ENCODE assay signal across 18 cellular contexts in the genomic region with DNA sequence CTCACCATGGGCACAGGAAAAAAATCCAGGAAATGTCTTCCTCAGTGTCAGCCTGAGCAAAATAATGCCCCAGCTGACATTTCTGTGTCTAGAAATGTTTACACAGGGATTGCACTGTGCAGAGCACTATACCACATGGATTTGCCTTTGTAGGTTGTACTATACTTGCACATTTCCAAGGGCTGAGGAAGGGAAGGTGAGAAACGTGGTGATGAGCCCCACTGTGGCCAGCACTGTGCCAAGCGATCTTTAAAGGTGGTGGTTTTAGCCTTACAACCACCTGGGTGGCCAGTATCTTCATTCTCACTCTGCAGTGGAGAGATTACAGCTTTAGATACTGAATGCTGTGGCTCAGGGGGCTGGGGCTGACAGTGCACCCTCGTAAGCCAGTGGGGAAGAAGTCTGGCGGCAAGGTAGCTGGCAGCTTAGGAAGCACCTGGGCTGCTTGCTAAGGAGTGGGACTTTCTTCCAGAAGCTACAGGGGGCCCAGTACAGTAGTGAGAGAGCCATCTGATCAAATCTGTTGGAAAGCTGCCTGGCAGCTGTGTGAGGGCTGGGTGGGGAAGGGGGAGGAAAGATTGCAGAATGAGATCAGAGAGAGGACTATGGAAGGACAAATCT. TPM values are rescaled to one million over a fixed set of nuclear protein-coding genes. Genes with fewer than 3 reads are reported as not detected.
A peak's percentile ranks its signal among the peaks of the same experiment; 100 is the strongest.
DNase-seq lines count a peak whose midpoint lies in the region; ATAC-seq, FAIRE-seq and TF ChIP-seq lines count a peak whose summit lies in the region.
"Had no signal": no experiment of that assay in that cellular context is flagged by ENCODE, and none has a peak within 500 bp of the region (broad histone marks: within the 10 kb centered on the region; RNA-seq: fewer than 3 reads in every experiment).

No MANE protein-coding gene starts in this region.

- H4K20me1 ChIP-seq in endothelial cell of umbilical vein (replicated peaks; ENCODE audit: control insufficient read depth, extremely low read depth, insufficient read depth, low read length), result no peaks in the 10 kb centered on the region

- DNase-seq in DMS53 (lab: John Stamatoyannopoulos, UW) (peak; percentile 30), DMS53 treated with DMSO at 0.1 percent for 48 hours (lab: John Stamatoyannopoulos, UW; ENCODE audit: unreplicated experiment) (no peak), NCI-H82 treated with DMSO at 0.1 percent for 48 hours (lab: John Stamatoyannopoulos, UW; ENCODE audit: unreplicated experiment) (peak; percentile 23), endothelial cell of umbilical vein (ENCODE audit: low read depth, low spot score) (no peak), sciatic nerve (ENCODE audit: low spot score) (no peak), T-helper 9 cell (no peak)
- DNase-seq in activated CD4-positive, alpha-beta T cell treated with anti-CD3 and anti-CD28 coated beads for 1 hour, result no peak
- DNase-seq: activated CD8-positive, alpha-beta memory T cell treated with anti-CD3 and anti-CD28 coated beads, Interleukin-2, amount 50 U/mL, for 48 hours; activated naive CD8-positive, alpha-beta T cell treated with anti-CD3 and anti-CD28 coated beads for 36 hours; Calu3; left cardiac atrium; NCI-H446; upper lobe of left lung had no signal

- no peaks in the 10 kb centered on the region for H3K27me3 ChIP-seq in endothelial cell of umbilical vein (ENCODE audit: control insufficient read depth in 2 of 2, insufficient read depth in 2 of 2, low read length in 2 of 2)
- H3K27me3 ChIP-seq: upper lobe of left lung had no signal

- TF ChIP-seq CTCF in endothelial cell of umbilical vein (IDR thresholded peaks at IDR 0.05; ENCODE audit: extremely low read depth in 1 of 2, insufficient read depth in 1 of 2, low read depth in 1 of 2, low read length in 2 of 2), result no peak

- POLR2A ChIA-PET in endothelial cell of umbilical vein (lab: Charles Lee), result interaction anchor here (0.6 kb wide), 1 partner anchor 74 kb away, joined by 3 read pairs; no protein-coding TSS in a partner anchor

- no peak overlapping the region for H2AFZ ChIP-seq in endothelial cell of umbilical vein (ENCODE audit: low read depth, low read length)

- H3K9me1 ChIP-seq in endothelial cell of umbilical vein (replicated peaks; ENCODE audit: control insufficient read depth, extremely low read depth, insufficient read depth, low read length), result no peaks in the 10 kb centered on the region

- BruUV-seq in endothelial cell of umbilical vein (replicated peaks; lab: Mats Ljungman, UMichigan), result no TSS peak

- no peak overlapping the region for H3K9ac ChIP-seq in endothelial cell of umbilical vein (replicated peaks; ENCODE audit: extremely low read depth, insufficient read depth, low read length)

- H3K79me2 ChIP-seq in endothelial cell of umbilical vein (ENCODE audit: control insufficient read depth, insufficient read depth, low read length), result no peaks in the 10 kb centered on the region

- FAIRE-seq in endothelial cell of umbilical vein (lab: Jason Lieb, UNC), result peak; percentile 8
- FAIRE-seq: frontal cortex had no signal

- H3K4me2 ChIP-seq in endothelial cell of umbilical vein (ENCODE audit: insufficient read depth, low read length), result no peak overlapping the region

- intact Hi-C loops in endothelial cell of umbilical vein (cut with micrococcal nuclease) (no loop called here), sciatic nerve (cut with DNase I) (loop anchor here (10.0 kb wide), 1 partner anchor 677 kb away; no protein-coding TSS in a partner anchor)

- no peaks in the 10 kb centered on the region for H3K36me3 ChIP-seq in endothelial cell of umbilical vein (ENCODE audit: control insufficient read depth in 2 of 2, extremely low read depth in 1 of 2, insufficient read depth in 2 of 2, low read length in 2 of 2)
- H3K36me3 ChIP-seq: upper lobe of left lung had no signal

- H3K4me1 ChIP-seq in endothelial cell of umbilical vein (ENCODE audit: control insufficient read depth, extremely low read depth, insufficient read depth, low read length), result no peaks in the 10 kb centered on the region

- dilution Hi-C loops in endothelial cell of umbilical vein (cut with MboI; ENCODE audit: extremely low pct_ligation_motif_present, low sequenced_read_pairs), result no loop called here

- no peak overlapping the region for H3K27ac ChIP-seq in endothelial cell of umbilical vein (ENCODE audit: insufficient read depth, low read depth, low read length)
- H3K27ac ChIP-seq: 22Rv1, HL-60, upper lobe of left lung had no signal

- ATAC-seq in sciatic nerve (peak; percentile 21), GM21576 (IDR thresholded peaks at IDR 0.05; ENCODE audit: unreplicated experiment) (no peak)
- ATAC-seq: left cardiac atrium had no signal

- no peak for TF ChIP-seq POLR2A in endothelial cell of umbilical vein (IDR thresholded peaks at IDR 0.05; ENCODE audit: low read depth, low read length)

- H3K4me3 ChIP-seq in endothelial cell of umbilical vein (replicated peaks in 1 of 3; ENCODE audit: insufficient read depth in 1 of 3, low read depth in 1 of 3, low read length in 3 of 3), result no peak overlapping the region
- H3K4me3 ChIP-seq: upper lobe of left lung had no signal

- CTCF ChIA-PET in endothelial cell of umbilical vein (lab: Charles Lee), result interaction anchor here (1.1 to 2.4 kb wide), 5 partner anchors 50 to 406 kb away, joined by 3 to 14 read pairs (median 7); partner anchors contain the start of gene MCFD2

- no peaks in the 10 kb centered on the region for H3K9me3 ChIP-seq in endothelial cell of umbilical vein (replicated peaks; ENCODE audit: control insufficient read depth, insufficient read depth, low read length)
- H3K9me3 ChIP-seq: upper lobe of left lung had no signal

TF ChIP-seq in endothelial cell of umbilical vein, 7 proteins besides CTCF, POLR2A, EP300 and RAD21:
- no peak for TF ChIP-seq EZH2 (IDR thresholded peaks at IDR 0.05; ENCODE audit: borderline replicate concordance, low read depth, low read length, severe bottlenecking)
- no peak for TF ChIP-seq FOS (IDR thresholded peaks at IDR 0.05; ENCODE audit: borderline replicate concordance, insufficient read depth, low read length)
- no peak for TF ChIP-seq GATA2 (IDR thresholded peaks at IDR 0.05; ENCODE audit: insufficient read depth, insufficient read length, low read depth, low read length)
- TF ChIP-seq, protein P1, sequence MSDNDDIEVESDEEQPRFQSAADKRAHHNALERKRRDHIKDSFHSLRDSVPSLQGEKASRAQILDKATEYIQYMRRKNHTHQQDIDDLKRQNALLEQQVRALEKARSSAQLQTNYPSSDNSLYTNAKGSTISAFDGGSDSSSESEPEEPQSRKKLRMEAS (IDR thresholded peaks at IDR 0.05; ENCODE audit: insufficient read depth, insufficient read length), result no peak
- TF ChIP-seq POLR2AphosphoS5 (IDR thresholded peaks at IDR 0.05; ENCODE audit: insufficient read depth, low read depth, low read length), result no peak

RNA-seq across cellular contexts. Expression of gene EPCAM, which starts 47.6 kb away (rescaled TPM):
- total RNA-seq in endothelial cell of umbilical vein (0.18 TPM in 1 of 2 replicates, not detected in the other), sciatic nerve (0.89 TPM)
- polyA plus RNA-seq in endothelial cell of umbilical vein, result 0.08 and 0.15 TPM in 2 replicates
- polyA plus RNA-seq in endothelial cell of umbilical vein (2011; cell fraction: cytosol; rRNA removed), result 0.10 and 0.27 TPM in 2 replicates
- polyA plus RNA-seq in endothelial cell of umbilical vein (2011; cell fraction: nucleus; rRNA removed), result 0.22 and 0.24 TPM in 2 replicates
- polyA plus RNA-seq in endothelial cell of umbilical vein (2012), result 0.17 and 0.30 TPM in 2 replicates
- polyA minus RNA-seq in endothelial cell of umbilical vein, result 2.0 TPM in 1 of 2 replicates, not detected in the other
- 2.3 TPM for polyA minus RNA-seq in endothelial cell of umbilical vein (2011; cell fraction: cytosol; rRNA and poly(A)+ RNA removed)
- 0.67 TPM in 1 of 2 replicates, not detected in the other for polyA minus RNA-seq in endothelial cell of umbilical vein (2011; cell fraction: nucleus; rRNA and poly(A)+ RNA removed)
- total RNA-seq: SK-MEL-5 had no signal

Comparison
In these comparisons a context has a peak if more than half of its experiments do, and no peak if none do; other contexts are left out.
1. DNase-seq: peak in DMS53 (single experiment) and NCI-H82 treated with DMSO at 0.1 percent for 48 hours (single experiment); none in DMS53 treated with DMSO at 0.1 percent for 48 hours (single experiment), endothelial cell of umbilical vein (single experiment), sciatic nerve (single experiment), activated CD4-positive, alpha-beta T cell treated with anti-CD3 and anti-CD28 coated beads for 1 hour (single experiment) and T-helper 9 cell (single experiment).